In genomic region chr17:40108818-40109470, GRCh38 we compare ENCODE assay signal across 8 cellular contexts. TPM values are rescaled to one million over a fixed set of nuclear protein-coding genes. Genes with fewer than 3 reads are reported as not detected.
DNase-seq lines count a peak whose midpoint lies in the region; ATAC-seq and TF ChIP-seq lines count a peak whose summit lies in the region.
"Not testable (repeated sequence)": the region's sequence is repeated elsewhere in the genome, so short reads cannot be mapped to it uniquely, and the experiment has no call there.

No MANE protein-coding gene starts in this region.

- not testable (repeated sequence) for H4K8ac ChIP-seq in neuronal stem cell (ENCODE audit: low read depth, low read length)

- H3K4me3 Mint-ChIP-seq in CD8-positive, alpha-beta memory T cell, result peak overlapping the region in 5 of 7 donors; percentile 14 to 79 (median 70)
- not testable (repeated sequence) for H3K4me3 Mint-ChIP-seq in MCF 10A (ENCODE audit: unreplicated experiment)

- BruUV-seq in MCF 10A (replicated peaks; lab: Mats Ljungman, UMichigan), result not testable (repeated sequence)

- H2AK5ac ChIP-seq in neuronal stem cell (ENCODE audit: low read depth, low read length), result not testable (repeated sequence)

- peak in 1 of 5 donors; percentile 12 for DNase-seq in CD8-positive, alpha-beta memory T cell
- DNase-seq in MCF 10A (ENCODE audit: unreplicated experiment); esophagus squamous epithelium (lab: John Stamatoyannopoulos, UW); neuronal stem cell (ENCODE audit: low spot score); upper lobe of right lung: not testable (repeated sequence)
- peak in 1 of 3 donors; percentile 49 for DNase-seq in right lobe of liver
- DNase-seq in spleen, result peak; percentile 29

- H2BK15ac ChIP-seq in neuronal stem cell (ENCODE audit: low read length), result not testable (repeated sequence)

- intact Hi-C loops in MCF 10A (cut with micrococcal nuclease); esophagus squamous epithelium (cut with DNase I); right lobe of liver (cut with DNase I); spleen (cut with DNase I; ENCODE audit: low total_unique reads); upper lobe of right lung (cut with DNase I): not testable (repeated sequence)

- ATAC-seq in right lobe of liver, upper lobe of right lung: not testable (repeated sequence)

- not testable (repeated sequence) for H3K79me1 ChIP-seq in neuronal stem cell (ENCODE audit: low read depth, low read length)

- peak overlapping the region; percentile 61 for H3K18ac ChIP-seq in neuronal stem cell (ENCODE audit: low read length)

- TF ChIP-seq POLR2A in esophagus squamous epithelium (IDR thresholded peaks at IDR 0.05); right lobe of liver (IDR thresholded peaks at IDR 0.05); spleen (IDR thresholded peaks at IDR 0.05): not testable (repeated sequence)

- H3K27ac Mint-ChIP-seq in CD8-positive, alpha-beta memory T cell, result peak overlapping the region; percentile 76 to 100 (median 98)
- peak overlapping the region; percentile 79 for H3K27ac Mint-ChIP-seq in MCF 10A (ENCODE audit: low read depth, unreplicated experiment)

- not testable (repeated sequence) for H3K14ac ChIP-seq in neuronal stem cell (ENCODE audit: low read length)

- not testable (repeated sequence) for H3K23ac ChIP-seq in neuronal stem cell (ENCODE audit: low read depth, low read length, poor library complexity)

- H3K36me3 ChIP-seq in CD8-positive, alpha-beta memory T cell (ENCODE audit: insufficient read depth, low read length); esophagus squamous epithelium; right lobe of liver; neuronal stem cell (replicated peaks in 1 of 2; ENCODE audit: control insufficient read depth in 2 of 2, insufficient read depth in 2 of 2, low read length in 2 of 2); spleen; upper lobe of right lung: not testable (repeated sequence)

- H3K4me2 ChIP-seq in neuronal stem cell (ENCODE audit: insufficient read depth, low read length, poor library complexity, severe bottlenecking), result not testable (repeated sequence)

- H3K27ac ChIP-seq in CD8-positive, alpha-beta memory T cell (ENCODE audit: low read depth, low read length), result peak overlapping the region; percentile 76
- H3K27ac ChIP-seq in VCaP, result peak overlapping the region; percentile 62
- peak overlapping the region; percentile 86 to 100 (median 98) for H3K27ac ChIP-seq in esophagus squamous epithelium
- H3K27ac ChIP-seq in right lobe of liver, result peak overlapping the region; percentile 90 to 91 (median 90)
- peak overlapping the region; percentile 97 for H3K27ac ChIP-seq in neuronal stem cell (replicated peaks; ENCODE audit: low read length)
- H3K27ac ChIP-seq in spleen, result peak overlapping the region; percentile 67 to 91 (median 88)
- H3K27ac ChIP-seq in upper lobe of right lung, result peak overlapping the region; percentile 95

- not testable (repeated sequence) for H2AFZ ChIP-seq in neuronal stem cell (ENCODE audit: low read length)

- not testable (repeated sequence) for TF ChIP-seq CTCF in VCaP (conservative IDR thresholded peaks at IDR 0.05); MCF 10A (IDR thresholded peaks at IDR 0.05; ENCODE audit: unreplicated experiment); esophagus squamous epithelium (IDR thresholded peaks at IDR 0.05); right lobe of liver (IDR thresholded peaks at IDR 0.05); spleen (IDR thresholded peaks at IDR 0.05 in 8 of 11, conservative IDR thresholded peaks at IDR 0.05 in 3 of 11); upper lobe of right lung (IDR thresholded peaks at IDR 0.05)

- H3K27me3 ChIP-seq in CD8-positive, alpha-beta memory T cell (ENCODE audit: insufficient read depth, low read length, poor library complexity, severe bottlenecking); esophagus squamous epithelium; right lobe of liver; neuronal stem cell (ENCODE audit: control insufficient read depth in 3 of 3, insufficient read depth in 3 of 3, low read depth in 1 of 3, low read length in 3 of 3); spleen (replicated peaks in 1 of 7); upper lobe of right lung: not testable (repeated sequence)

- H3K4ac ChIP-seq in neuronal stem cell (ENCODE audit: low read length), result not testable (repeated sequence)

- not testable (repeated sequence) for H3K4me3 ChIP-seq in CD8-positive, alpha-beta memory T cell (ENCODE audit: low read length); right lobe of liver; neuronal stem cell (ENCODE audit: low read length in 2 of 2); spleen; upper lobe of right lung
- peak overlapping the region in 1 of 4 donors; percentile 32 for H3K4me3 ChIP-seq in esophagus squamous epithelium

- WGBS in esophagus squamous epithelium, 2 donors, result 75 to 76% methylated on average over 6 to 7 of the region's 11 CpGs
- WGBS in right lobe of liver (ENCODE audit: insufficient coverage, low coverage, low lambda C conversion rate, missing lambda C conversion rate), result 77% methylated on average over 7 of the region's 11 CpGs
- no CpG with 5 or more reads among the region's 11 CpGs for WGBS in neuronal stem cell (ENCODE audit: extremely low coverage in 2 of 2, insufficient read length in 2 of 2, insufficient replicate concordance in 1 of 2), 2 donors
- WGBS in spleen, 5 donors, result 85 to 91% (median 90%) methylated on average over 11 of the region's 11 CpGs

- not testable (repeated sequence) for H3K9me3 Mint-ChIP-seq in CD8-positive, alpha-beta memory T cell; MCF 10A (ENCODE audit: unreplicated experiment)

- H3K4me1 ChIP-seq in CD8-positive, alpha-beta memory T cell (ENCODE audit: insufficient read depth, low read length), result peaks cover 97% of the 10 kb centered on the region
- H3K4me1 ChIP-seq in esophagus squamous epithelium (peaks cover 81 to 100% (median 97%) of the 10 kb centered on the region in 3 donors), right lobe of liver (peaks cover 2 to 63% (median 35%) of the 10 kb centered on the region in 4 donors), neuronal stem cell (ENCODE audit: control insufficient read depth in 2 of 2, insufficient read depth in 1 of 2, low read depth in 1 of 2, low read length in 2 of 2) (peaks cover 44 to 66% of the 10 kb centered on the region in 2 donors), spleen (peaks cover 65 to 100% (median 90%) of the 10 kb centered on the region in 6 donors), upper lobe of right lung (peaks cover 92% of the 10 kb centered on the region)

- not testable (repeated sequence) for H2BK12ac ChIP-seq in neuronal stem cell (ENCODE audit: low read length)

- H3K9me3 ChIP-seq in CD8-positive, alpha-beta memory T cell (ENCODE audit: low read length); esophagus squamous epithelium; right lobe of liver; neuronal stem cell (replicated peaks in 1 of 2; ENCODE audit: control insufficient read depth in 2 of 2, insufficient read depth in 1 of 2, low read depth in 1 of 2, low read length in 2 of 2); spleen; upper lobe of right lung: not testable (repeated sequence)

- not testable (repeated sequence) for H2BK120ac ChIP-seq in neuronal stem cell (ENCODE audit: low read depth, low read length)

- not testable (repeated sequence) for H2BK5ac ChIP-seq in neuronal stem cell (ENCODE audit: low read length)

- not testable (repeated sequence) for H3K27me3 Mint-ChIP-seq in CD8-positive, alpha-beta memory T cell; MCF 10A (ENCODE audit: insufficient read depth, unreplicated experiment)

- POLR2A ChIA-PET in CD8-positive, alpha-beta memory T cell (lab: Charles Lee), result interaction anchor here (0.6 to 1.8 kb wide), 4 partner anchors 8 to 27 kb away, joined by 3 to 6 read pairs (median 4); no protein-coding TSS in a partner anchor
- POLR2A ChIA-PET in MCF 10A (lab: Yijun Ruan, JAX), result interaction anchor here (0.6 to 9.5 kb wide), 7 partner anchors 8 to 191 kb away, joined by 3 to 340 read pairs (median 4); partner anchors contain the start of genes CSF3 and NR1D1

- not testable (repeated sequence) for H4K91ac ChIP-seq in neuronal stem cell (ENCODE audit: low read depth, low read length, poor library complexity)

- H3K9ac ChIP-seq in neuronal stem cell (ENCODE audit: low read depth, low read length, poor library complexity), result not testable (repeated sequence)

- peaks cover 88 to 98% (median 94%) of the 10 kb centered on the region in 3 donors for H3K4me1 Mint-ChIP-seq in CD8-positive, alpha-beta memory T cell
- peaks cover 53% of the 10 kb centered on the region for H3K4me1 Mint-ChIP-seq in MCF 10A (ENCODE audit: insufficient read depth, unreplicated experiment)

- not testable (repeated sequence) for H3K36me3 Mint-ChIP-seq in CD8-positive, alpha-beta memory T cell; MCF 10A (ENCODE audit: insufficient read depth, unreplicated experiment)

- CTCF ChIA-PET in CD8-positive, alpha-beta memory T cell (lab: Charles Lee), result interaction anchor here (1.0 to 9.9 kb wide), 5 partner anchors 11 to 60 kb away, joined by 4 to 191 read pairs (median 8); partner anchors contain the start of genes MED24, NR1D1 and THRA
- CTCF ChIA-PET in MCF 10A (lab: Yijun Ruan, JAX), result interaction anchor here (0.6 to 6.5 kb wide), 7 partner anchors 9 to 94 kb away, joined by 3 to 86 read pairs (median 32); partner anchors contain the start of genes CSF3 and NR1D1

RNA-seq across cellular contexts. Expression of gene NR1D1, which starts 8.6 kb away (rescaled TPM):
- 10 to 100 TPM; 10.0 to 10.2 TPM for total RNA-seq in CD8-positive, alpha-beta memory T cell
- polyA plus RNA-seq in CD8-positive, alpha-beta memory T cell, result 10.4 TPM
- total RNA-seq in MCF 10A (2022), result 7.5 and 8.8 TPM in 2 replicates
- 10 to 100 TPM in 1 of 4 donors, 1 to 10 TPM in 3; 3.8 to 16.4 (median 5.4) TPM for total RNA-seq in esophagus squamous epithelium
- 10 to 100 TPM in 4 of 6 experiments, 1 to 10 TPM in 2; 6.9 to 29.8 (median 16.0) TPM for total RNA-seq in right lobe of liver
- polyA plus RNA-seq in neuronal stem cell (2013, experiment 1 of 2), result 5.0 TPM
- polyA plus RNA-seq in neuronal stem cell (2013, experiment 2 of 2), result 4.8 TPM
- total RNA-seq in spleen, result 10 to 100 TPM in 4 of 7 donors, 1 to 10 TPM in 3; 5.5 to 15.8 (median 10.2) TPM
- 1 to 10 TPM; 3.3 to 6.4 (median 5.2) TPM for polyA plus RNA-seq in spleen
- 24.9 TPM for total RNA-seq in upper lobe of right lung

RNA-seq across cellular contexts. Expression of gene MSL1, which starts 12.8 kb away (rescaled TPM):
- total RNA-seq in CD8-positive, alpha-beta memory T cell, result 10 to 100 TPM; 88.6 to 91.5 TPM
- polyA plus RNA-seq in CD8-positive, alpha-beta memory T cell, result 13.5 TPM
- total RNA-seq in MCF 10A (2022) (59.8 and 62.2 TPM in 2 replicates), esophagus squamous epithelium (10 to 100 TPM; 41.5 to 59.9 (median 51.5) TPM), right lobe of liver (10 to 100 TPM; 31.1 to 43.8 (median 36.0) TPM), spleen (100 to 1,000 TPM; 101 to 154 (median 127) TPM), upper lobe of right lung (84.4 TPM)
- 106 TPM for polyA plus RNA-seq in neuronal stem cell (2013, experiment 1 of 2)
- polyA plus RNA-seq in neuronal stem cell (2013, experiment 2 of 2), result 110 TPM
- 10 to 100 TPM; 52.6 to 85.0 (median 73.3) TPM for polyA plus RNA-seq in spleen

RNA-seq across cellular contexts. Expression of gene CASC3, which starts 31.4 kb away (rescaled TPM):
- total RNA-seq in CD8-positive, alpha-beta memory T cell, result 100 to 1,000 TPM; 100 to 101 TPM
- polyA plus RNA-seq in CD8-positive, alpha-beta memory T cell, result 47.4 TPM
- 73.5 and 78.3 TPM in 2 replicates for total RNA-seq in MCF 10A (2022)
- total RNA-seq in esophagus squamous epithelium, result 10 to 100 TPM; 23.7 to 62.6 (median 27.8) TPM
- total RNA-seq in right lobe of liver, result 10 to 100 TPM; 19.6 to 31.5 (median 25.9) TPM
- 70.7 TPM for polyA plus RNA-seq in neuronal stem cell (2013, experiment 1 of 2)
- 70.5 TPM for polyA plus RNA-seq in neuronal stem cell (2013, experiment 2 of 2)
- total RNA-seq in spleen, result 100 to 1,000 TPM in 1 of 7 donors, 10 to 100 TPM in 6; 67.0 to 105 (median 78.5) TPM
- polyA plus RNA-seq in spleen, result 10 to 100 TPM; 20.2 to 38.9 (median 35.0) TPM
- 106 TPM for total RNA-seq in upper lobe of right lung

RNA-seq across cellular contexts. Expression of gene THRA, which starts 46.2 kb away (rescaled TPM):
- total RNA-seq in CD8-positive, alpha-beta memory T cell, result 10 to 100 TPM; 12.6 to 13.2 TPM
- 17.0 TPM for polyA plus RNA-seq in CD8-positive, alpha-beta memory T cell
- 5.5 and 6.4 TPM in 2 replicates for total RNA-seq in MCF 10A (2022)
- 10 to 100 TPM in 2 of 4 donors, 1 to 10 TPM in 2; 4.2 to 27.1 (median 13.4) TPM for total RNA-seq in esophagus squamous epithelium
- total RNA-seq in right lobe of liver, result 1 to 10 TPM; 3.7 to 9.4 (median 7.7) TPM
- polyA plus RNA-seq in neuronal stem cell (2013, experiment 1 of 2), result 13.2 TPM
- 13.2 TPM for polyA plus RNA-seq in neuronal stem cell (2013, experiment 2 of 2)
- total RNA-seq in spleen, result 10 to 100 TPM; 14.6 to 36.1 (median 19.7) TPM
- polyA plus RNA-seq in spleen, result 10 to 100 TPM in 1 of 3 donors, 1 to 10 TPM in 2; 3.9 to 12.9 (median 4.7) TPM
- 55.6 TPM for total RNA-seq in upper lobe of right lung

RNA-seq across cellular contexts. Expression of gene MED24, which starts 54.7 kb away (rescaled TPM):
- 100 to 1,000 TPM; 118 to 121 TPM for total RNA-seq in CD8-positive, alpha-beta memory T cell
- 51.2 TPM for polyA plus RNA-seq in CD8-positive, alpha-beta memory T cell
- total RNA-seq in MCF 10A (2022) (66.6 and 88.5 TPM in 2 replicates), esophagus squamous epithelium (10 to 100 TPM; 44.2 to 56.1 (median 49.0) TPM), right lobe of liver (10 to 100 TPM; 29.0 to 38.2 (median 35.9) TPM), spleen (100 to 1,000 TPM in 1 of 7 donors, 10 to 100 TPM in 6; 71.7 to 102 (median 79.1) TPM), upper lobe of right lung (81.3 TPM)
- 61.9 TPM for polyA plus RNA-seq in neuronal stem cell (2013, experiment 1 of 2)
- polyA plus RNA-seq in neuronal stem cell (2013, experiment 2 of 2), result 61.2 TPM
- polyA plus RNA-seq in spleen, result 10 to 100 TPM; 29.2 to 54.4 (median 42.7) TPM
